In genomic region chr7:25790261-25790660, GRCh38 we compare ENCODE assay signal across 20 cellular contexts.
DNase-seq lines count a peak whose midpoint lies in the region; ATAC-seq and TF ChIP-seq lines count a peak whose summit lies in the region.
"Had no signal": no experiment of that assay in that cellular context is flagged by ENCODE, and none has a peak within 500 bp of the region (broad histone marks: within the 10 kb centered on the region; RNA-seq: fewer than 3 reads in every experiment).

No MANE protein-coding gene starts in this region.

- H3K27ac ChIP-seq in esophagus (ENCODE audit: low read depth in 2 of 2, low read length in 1 of 2): peak overlapping the region; percentile 26 to 71
- H3K27ac ChIP-seq in mucosa of rectum (ENCODE audit: low read depth in 2 of 2, low read length in 2 of 2): peak overlapping the region; percentile 62 to 71
- H3K27ac ChIP-seq in tibial artery: peak overlapping the region; percentile 75
- H3K27ac ChIP-seq: BLaER1 treated with 17β-estradiol and CSF1 and Interleukin-3, amounts not matched to agents 10 nM and 100 nM; pancreas; upper lobe of left lung had no signal

- H3K4me1 ChIP-seq in esophagus (ENCODE audit: control insufficient read depth in 2 of 2, insufficient read depth in 2 of 2, low read length in 1 of 2): peaks cover 0 to 2% of the 10 kb centered on the region in 2 donors
- H3K4me1 ChIP-seq in mucosa of rectum (ENCODE audit: control insufficient read depth in 2 of 2, insufficient read depth in 2 of 2, low read length in 2 of 2): peaks cover 0 to 3% of the 10 kb centered on the region in 2 donors
- H3K4me1 ChIP-seq in tibial artery: peaks cover 0 to 63% (median 31%) of the 10 kb centered on the region in 4 donors
- H3K4me1 ChIP-seq: BLaER1 treated with 17β-estradiol and CSF1 and Interleukin-3, amounts not matched to agents 10 nM and 100 nM; pancreas had no signal

- intact Hi-C loops in tibial artery (cut with DNase I; ENCODE audit: low total_unique reads) (no loop called here), natural killer cell (cut with micrococcal nuclease) (no loop called here)

- H3K36me3 Mint-ChIP-seq in natural killer cell: no peaks in the 10 kb centered on the region

- no peaks in the 10 kb centered on the region for H3K9me3 ChIP-seq in esophagus (ENCODE audit: control insufficient read depth in 2 of 2, insufficient read depth in 1 of 2, low read depth in 1 of 2, low read length in 1 of 2)
- H3K9me3 ChIP-seq in mucosa of rectum (ENCODE audit: control insufficient read depth in 2 of 2, low read length in 2 of 2): no peaks in the 10 kb centered on the region
- H3K9me3 ChIP-seq in tibial artery: no peaks in the 10 kb centered on the region
- H3K9me3 ChIP-seq: pancreas, upper lobe of left lung had no signal

- no peak overlapping the region for H3K4me3 Mint-ChIP-seq in natural killer cell
- H3K4me3 Mint-ChIP-seq: activated CD4-positive, alpha-beta T cell treated with anti-CD3 and anti-CD28 coated beads, Interleukin-2, amount 10 ng/mL, durations not matched to agents 24 days and 14 days had no signal

- whole genome bisulfite sequencing in esophagus, 2 donors: 60 to 64% methylated on average over 6 of the region's 6 CpGs

- no peaks in the 10 kb centered on the region for H3K4me1 Mint-ChIP-seq in natural killer cell
- H3K4me1 Mint-ChIP-seq: activated CD4-positive, alpha-beta T cell treated with anti-CD3 and anti-CD28 coated beads, Interleukin-2, amount 10 ng/mL, durations not matched to agents 24 days and 14 days had no signal

- no peaks in the 10 kb centered on the region for H3K9me3 Mint-ChIP-seq in natural killer cell

- H3K36me3 ChIP-seq in esophagus (ENCODE audit: control insufficient read depth in 2 of 2, insufficient read depth in 2 of 2, low read length in 1 of 2): no peaks in the 10 kb centered on the region
- no peaks in the 10 kb centered on the region for H3K36me3 ChIP-seq in mucosa of rectum (ENCODE audit: control insufficient read depth in 2 of 2, insufficient read depth in 2 of 2, low read length in 2 of 2)
- H3K36me3 ChIP-seq in tibial artery: no peaks in the 10 kb centered on the region
- H3K36me3 ChIP-seq: BLaER1 treated with 17β-estradiol and CSF1 and Interleukin-3, amounts not matched to agents 10 nM and 100 nM; pancreas; upper lobe of left lung had no signal

- no peak for ATAC-seq in natural killer cell
- ATAC-seq: esophagus mucosa, pancreas had no signal

- no peak overlapping the region for H3K4me3 ChIP-seq in esophagus (ENCODE audit: low read depth in 1 of 2, low read length in 2 of 2)
- no peak overlapping the region for H3K4me3 ChIP-seq in mucosa of rectum (ENCODE audit: low read length in 2 of 2)
- no peak overlapping the region for H3K4me3 ChIP-seq in tibial artery
- H3K4me3 ChIP-seq: BLaER1 treated with 17β-estradiol and CSF1 and Interleukin-3, amounts not matched to agents 10 nM and 100 nM; pancreas; upper lobe of left lung had no signal

- DNase-seq in NCI-H82 (lab: John Stamatoyannopoulos, UW) (peak; percentile 55), NCI-H82 treated with DMSO at 0.1 percent for 48 hours (lab: John Stamatoyannopoulos, UW; ENCODE audit: unreplicated experiment) (no peak), tibial artery (no peak), GDM1 (lab: John Stamatoyannopoulos, UW) (no peak), NCI-H187 treated with DMSO at 0.1 percent for 48 hours (lab: John Stamatoyannopoulos, UW) (no peak), natural killer cell (no peak)
- DNase-seq: 8988T; activated CD4-positive, alpha-beta T cell treated with anti-CD3 and anti-CD28 coated beads, Interleukin-2, amount 10 ng/mL, durations not matched to agents 24 days and 14 days; activated CD8-positive, alpha-beta memory T cell treated with anti-CD3 and anti-CD28 coated beads, Interleukin-2, amount 50 U/mL, for 48 hours; aorta; midbrain; NCI-H2107; NCI-H526 treated with DMSO at 0.1 percent for 48 hours; pancreas; small intestine; upper lobe of left lung had no signal

- H3K9ac ChIP-seq in mucosa of rectum (ENCODE audit: low read depth in 1 of 2, low read length in 2 of 2): no peak overlapping the region
- H3K9ac ChIP-seq: BLaER1 treated with 17β-estradiol and CSF1 and Interleukin-3, amounts not matched to agents 10 nM and 100 nM had no signal

- no peak overlapping the region for H3K27ac Mint-ChIP-seq in natural killer cell
- H3K27ac Mint-ChIP-seq: activated CD4-positive, alpha-beta T cell treated with anti-CD3 and anti-CD28 coated beads, Interleukin-2, amount 10 ng/mL, durations not matched to agents 24 days and 14 days had no signal

- TF ChIP-seq CTCF in tibial artery (IDR thresholded peaks at IDR 0.05): no peak
- no peak for TF ChIP-seq CTCF in natural killer cell (IDR thresholded peaks at IDR 0.05)

- peaks cover 13 to 20% of the 10 kb centered on the region in 2 donors for H3K27me3 Mint-ChIP-seq in natural killer cell (ENCODE audit: low read depth in 2 of 2)

- H3K27me3 ChIP-seq in esophagus (ENCODE audit: control insufficient read depth in 1 of 2, insufficient read depth in 2 of 2, low read length in 2 of 2): no peaks in the 10 kb centered on the region
- H3K27me3 ChIP-seq in mucosa of rectum (ENCODE audit: control insufficient read depth in 2 of 2, insufficient read depth in 2 of 2, low read length in 2 of 2): no peaks in the 10 kb centered on the region
- H3K27me3 ChIP-seq in tibial artery: no peaks in the 10 kb centered on the region
- H3K27me3 ChIP-seq: BLaER1 treated with 17β-estradiol and CSF1 and Interleukin-3, amounts not matched to agents 10 nM and 100 nM; pancreas; upper lobe of left lung had no signal
